Comparison of ENCODE assay signal across 26 cellular contexts in the genomic region with DNA sequence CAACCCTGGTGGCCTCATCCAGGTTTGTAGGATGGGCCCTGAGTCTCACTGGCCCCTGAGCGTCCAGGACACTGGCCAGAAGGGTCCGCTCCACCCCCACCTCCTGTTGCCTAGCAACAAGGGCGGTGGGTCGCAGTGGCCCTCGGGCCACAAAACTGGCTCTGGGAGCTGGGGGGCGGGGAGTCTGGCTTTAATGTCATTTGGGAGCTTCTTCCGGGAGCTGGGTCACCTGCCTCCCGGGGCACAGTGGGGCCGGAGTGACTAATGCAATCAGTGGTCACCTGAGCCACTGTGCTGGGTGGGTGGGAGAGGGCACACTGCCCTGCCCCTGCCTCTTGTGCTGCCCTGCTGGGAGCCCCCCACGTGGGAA. TPM values are rescaled to one million over a fixed set of nuclear protein-coding genes. Genes with fewer than 3 reads are reported as not detected.
DNase-seq lines count a peak whose midpoint lies in the region; ATAC-seq and TF ChIP-seq lines count a peak whose summit lies in the region.
"Had no signal": no experiment of that assay in that cellular context is flagged by ENCODE, and none has a peak within 500 bp of the region (broad histone marks: within the 10 kb centered on the region; RNA-seq: fewer than 3 reads in every experiment).

No MANE protein-coding gene starts in this region.

- ATAC-seq in CD8-positive, alpha-beta T cell = no peak

- TF ChIP-seq CTCF in BE2C (IDR thresholded peaks at IDR 0.05; ENCODE audit: low read depth, low read length) (no peak), RWPE1 (conservative IDR thresholded peaks at IDR 0.05; ENCODE audit: low read depth) (no peak), nephron progenitor cell (IDR thresholded peaks at IDR 0.05) (no peak)
- no peak for TF ChIP-seq CTCF in CD8-positive, alpha-beta T cell (IDR thresholded peaks at IDR 0.05)

- peaks cover 25% of the 10 kb centered on the region for H3K4me1 Mint-ChIP-seq in nephron progenitor cell
- H3K4me1 Mint-ChIP-seq in CD8-positive, alpha-beta T cell (ENCODE audit: low read depth) = no peaks in the 10 kb centered on the region
- H3K4me1 Mint-ChIP-seq: CD4-positive, alpha-beta memory T cell had no signal

- no peaks in the 10 kb centered on the region for H3K9me3 Mint-ChIP-seq in nephron progenitor cell
- no peaks in the 10 kb centered on the region for H3K9me3 Mint-ChIP-seq in CD8-positive, alpha-beta T cell
- H3K9me3 Mint-ChIP-seq: CD4-positive, alpha-beta memory T cell; H9; HFFc6; T-helper 1 cell treated with Interleukin-12 subunit alpha and Interleukin-12 subunit beta and Interleukin-4 antibody, amounts not matched to agents 30 μg/mL and 1 μg/mL, for 36 hours had no signal

- peaks cover 3% of the 10 kb centered on the region for H3K27me3 Mint-ChIP-seq in nephron progenitor cell (ENCODE audit: low read depth, poor library complexity)
- peaks cover 7% of the 10 kb centered on the region for H3K27me3 Mint-ChIP-seq in CD8-positive, alpha-beta T cell (ENCODE audit: low read depth)

- H3K36me3 ChIP-seq in BE2C (no peaks in the 10 kb centered on the region), H7 (replicated peaks; ENCODE audit: control insufficient read depth, insufficient read depth, low read length) (no peaks in the 10 kb centered on the region)
- no peaks in the 10 kb centered on the region for H3K36me3 ChIP-seq in CD8-positive, alpha-beta T cell (ENCODE audit: insufficient read depth, low read length)
- H3K36me3 ChIP-seq: MG63 had no signal

- H3K27ac ChIP-seq in RWPE1 = peak overlapping the region; percentile 30
- H3K27ac ChIP-seq in CD8-positive, alpha-beta T cell (ENCODE audit: low read depth, low read length) = no peak overlapping the region
- H3K27ac ChIP-seq: GM23248 had no signal

- CTCF ChIA-PET in RWPE1 (lab: Yijun Ruan, JAX) = interaction anchor here (0.7 to 1.1 kb wide), 2 partner anchors 13 to 130 kb away, joined by 3 read pairs; no protein-coding TSS in a partner anchor
- CTCF ChIA-PET in CD8-positive, alpha-beta T cell (lab: Charles Lee) = interaction anchor here (1.0 kb wide), 1 partner anchor 252 kb away, joined by 3 read pairs; no protein-coding TSS in a partner anchor

- peaks cover 31% of the 10 kb centered on the region for H3K4me1 ChIP-seq in BE2C
- no peaks in the 10 kb centered on the region for H3K4me1 ChIP-seq in CD8-positive, alpha-beta T cell (ENCODE audit: insufficient read depth, low read length)

- POLR2A ChIA-PET in RWPE1 (lab: Yijun Ruan, JAX; ENCODE audit: low non-redundant PET) = no interaction called here
- POLR2A ChIA-PET in CD8-positive, alpha-beta T cell (lab: Charles Lee) = no interaction called here

- H3K4me3 ChIP-seq in BE2C (ENCODE audit: low read depth, low read length) = peak overlapping the region; percentile 16
- H3K4me3 ChIP-seq in H7 (ENCODE audit: insufficient read depth, low read depth, low read length) = no peak overlapping the region
- no peak overlapping the region for H3K4me3 ChIP-seq in CD8-positive, alpha-beta T cell (ENCODE audit: low read depth, low read length)
- H3K4me3 ChIP-seq: GM23248, MG63 had no signal

- H3K4me3 Mint-ChIP-seq in nephron progenitor cell = no peak overlapping the region
- H3K4me3 Mint-ChIP-seq in CD8-positive, alpha-beta T cell = no peak overlapping the region
- H3K4me3 Mint-ChIP-seq: CD4-positive, alpha-beta memory T cell; H9; HFFc6; T-helper 1 cell treated with Interleukin-12 subunit alpha and Interleukin-12 subunit beta and Interleukin-4 antibody, amounts not matched to agents 30 μg/mL and 1 μg/mL, for 36 hours had no signal

- H3K27me3 ChIP-seq in BE2C (no peaks in the 10 kb centered on the region), H7 (ENCODE audit: control insufficient read depth, insufficient read depth, low read length) (no peaks in the 10 kb centered on the region)
- no peaks in the 10 kb centered on the region for H3K27me3 ChIP-seq in CD8-positive, alpha-beta T cell (ENCODE audit: insufficient read depth, low read length)
- H3K27me3 ChIP-seq: MG63 had no signal

- no peak overlapping the region for H3K27ac Mint-ChIP-seq in nephron progenitor cell
- H3K27ac Mint-ChIP-seq in CD8-positive, alpha-beta T cell = no peak overlapping the region
- H3K27ac Mint-ChIP-seq: CD4-positive, alpha-beta memory T cell; H9; HFFc6; T-helper 1 cell treated with Interleukin-12 subunit alpha and Interleukin-12 subunit beta and Interleukin-4 antibody, amounts not matched to agents 30 μg/mL and 1 μg/mL, for 36 hours had no signal

- no peaks in the 10 kb centered on the region for H3K36me3 Mint-ChIP-seq in nephron progenitor cell (ENCODE audit: low read depth)
- no peaks in the 10 kb centered on the region for H3K36me3 Mint-ChIP-seq in CD8-positive, alpha-beta T cell
- H3K36me3 Mint-ChIP-seq: CD4-positive, alpha-beta memory T cell had no signal

- intact Hi-C loops in CD8-positive, alpha-beta T cell (cut with DNase I, micrococcal nuclease) = no loop called here

- DNase-seq in BE2C (peak; percentile 62), H7 (peak; percentile 74), RWPE1 (ENCODE audit: low spot score) (no peak), nephron progenitor cell (peak; percentile 40), RKO (ENCODE audit: low spot score) (no peak), NCI-H1048 (lab: John Stamatoyannopoulos, UW) (no peak)
- no peak for DNase-seq in CD8-positive, alpha-beta T cell
- DNase-seq: C1 segment of cervical spinal cord; Caco-2; CD4-positive, alpha-beta memory T cell; DMS 273 treated with DMSO at 0.1 percent for 48 hours; DND-41; GM23248; H9; HFFc6; KG1; MG63; NCI-H2029; NCI-H446 treated with DMSO at 0.1 percent for 48 hours; NCI-H526; OCI-M1; SHP77 had no signal

- H3K9me3 ChIP-seq in BE2C = no peaks in the 10 kb centered on the region
- H3K9me3 ChIP-seq in CD8-positive, alpha-beta T cell (ENCODE audit: low read length) = no peaks in the 10 kb centered on the region
- H3K9me3 ChIP-seq: Caco-2, MG63 had no signal

RNA-seq across cellular contexts. Expression of a gene that starts 2.6 kb away (rescaled TPM):
- 141 TPM for polyA plus RNA-seq in BE2C (2012; ENCODE audit: insufficient read depth, insufficient read length, low read depth)
- total RNA-seq in H7 (2014; rRNA removed; shearing (Covaris generic)) = not detected in 2 replicates
- not detected for total RNA-seq in CD8-positive, alpha-beta T cell
- total RNA-seq: Caco-2; CD4-positive, alpha-beta memory T cell; GM23248; H9; HFFc6; SK-MEL-5 had no signal
- polyA plus RNA-seq: CD4-positive, alpha-beta memory T cell; GM23248 had no signal

RNA-seq across cellular contexts. Expression of a gene that starts 8.0 kb away (rescaled TPM):
- not detected for polyA plus RNA-seq in BE2C (2012; ENCODE audit: insufficient read depth, insufficient read length, low read depth)
- total RNA-seq in H7 (2014; rRNA removed; shearing (Covaris generic)) = not detected in 2 replicates
- total RNA-seq in CD8-positive, alpha-beta T cell = not detected
- total RNA-seq: A172; Caco-2; CD4-positive, alpha-beta memory T cell; GM23248; H9; HFFc6; RPMI7951; SK-MEL-5 had no signal
- polyA plus RNA-seq: CD4-positive, alpha-beta memory T cell; GM23248 had no signal

RNA-seq across cellular contexts. Expression of a gene that starts 29.8 kb away (rescaled TPM):
- 468 TPM for polyA plus RNA-seq in BE2C (2012; ENCODE audit: insufficient read depth, insufficient read length, low read depth)
- total RNA-seq in H7 (2014; rRNA removed; shearing (Covaris generic)) = 0.78 and 1.2 TPM in 2 replicates
- total RNA-seq in CD8-positive, alpha-beta T cell = not detected
- total RNA-seq: CD4-positive, alpha-beta memory T cell; GM23248; RPMI7951 had no signal
- polyA plus RNA-seq: CD4-positive, alpha-beta memory T cell had no signal

Comparison
In these comparisons a context has a peak if more than half of its experiments do, and no peak if none do; other contexts are left out.
1. DNase-seq: peak in BE2C (single experiment), H7 (single experiment) and nephron progenitor cell (single experiment); none in RWPE1 (single experiment), RKO (single experiment), CD8-positive, alpha-beta T cell (0 of 7) and NCI-H1048 (single experiment).